In the genomic region with DNA sequence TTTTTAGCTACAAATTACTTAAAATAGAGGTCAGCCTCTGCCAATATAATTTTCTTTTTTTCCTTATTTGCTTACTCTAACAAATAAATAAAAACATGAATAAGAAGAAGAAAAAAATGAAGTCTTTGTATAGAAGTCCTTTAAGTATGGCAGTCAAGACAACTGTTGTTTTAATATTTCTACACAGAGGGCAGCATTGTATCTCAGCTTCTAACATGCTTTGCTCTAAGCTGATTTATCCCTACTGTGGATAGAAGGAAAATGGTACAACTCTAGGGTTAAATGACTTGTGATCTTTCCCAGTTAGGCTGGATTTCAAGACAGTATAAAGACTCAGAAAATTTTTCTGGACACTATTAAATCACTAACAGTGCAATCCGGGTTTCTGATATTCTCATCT, we compare ENCODE assay signal across 19 cellular contexts.
DNase-seq lines count a peak whose midpoint lies in the region; ATAC-seq and TF ChIP-seq lines count a peak whose summit lies in the region.
"Had no signal": no experiment of that assay in that cellular context is flagged by ENCODE, and none has a peak within 500 bp of the region (broad histone marks: within the 10 kb centered on the region; RNA-seq: fewer than 3 reads in every experiment).

No MANE protein-coding gene starts in this region.

- H3K4me3 Mint-ChIP-seq in nephron, result no peak overlapping the region
- H3K4me3 Mint-ChIP-seq: activated naive CD8-positive, alpha-beta T cell; CD4-positive, alpha-beta T cell; natural killer cell treated with Interleukin-12 subunit alpha and Interleukin-12 subunit beta and Interleukin-15 and Interleukin-18, amount 100 ng/mL, for 72 hours had no signal

- H3K9me2 ChIP-seq in MM.1S (replicated peaks; ENCODE audit: insufficient read depth, low read length), result no peaks in the 10 kb centered on the region

- intact Hi-C loops in mucosa of descending colon (cut with DNase I, micrococcal nuclease), result no loop called here

- no peaks in the 10 kb centered on the region for H3K27me3 Mint-ChIP-seq in nephron (ENCODE audit: low read depth)
- H3K27me3 Mint-ChIP-seq: activated naive CD8-positive, alpha-beta T cell; CD4-positive, alpha-beta T cell; natural killer cell treated with Interleukin-12 subunit alpha and Interleukin-12 subunit beta and Interleukin-15 and Interleukin-18, amount 100 ng/mL, for 72 hours had no signal

- peak; percentile 57 for TF ChIP-seq CTCF in MM.1S (IDR thresholded peaks at IDR 0.05; ENCODE audit: low read length)
- TF ChIP-seq CTCF in nephron (IDR thresholded peaks at IDR 0.05; ENCODE audit: unreplicated experiment in 3 of 3), result peak in 2 of 3 experiments; percentile 8 to 20
- TF ChIP-seq CTCF in mucosa of descending colon (IDR thresholded peaks at IDR 0.05), result no peak

- peak overlapping the region; percentile 24; the same call in 1 of the 2 replicates for H3K27ac ChIP-seq in MM.1S (ENCODE audit: low read length)
- H3K27ac ChIP-seq: GM23248, left lung had no signal

- no peak overlapping the region for H3K27ac Mint-ChIP-seq in nephron
- H3K27ac Mint-ChIP-seq: activated naive CD8-positive, alpha-beta T cell; CD4-positive, alpha-beta T cell; natural killer cell treated with Interleukin-12 subunit alpha and Interleukin-12 subunit beta and Interleukin-15 and Interleukin-18, amount 100 ng/mL, for 72 hours had no signal

- no peaks in the 10 kb centered on the region for H3K4me1 Mint-ChIP-seq in nephron

- H3K27me3 ChIP-seq in MM.1S (replicated peaks; ENCODE audit: insufficient read depth, low read length), result no peaks in the 10 kb centered on the region
- H3K27me3 ChIP-seq: left lung had no signal

- H3K36me3 ChIP-seq in MM.1S (replicated peaks; ENCODE audit: insufficient read depth, low read length) (no peaks in the 10 kb centered on the region), mucosa of descending colon (ENCODE audit: low read depth) (no peaks in the 10 kb centered on the region)
- H3K36me3 ChIP-seq: left lung had no signal

- H3K4me2 ChIP-seq in MM.1S (ENCODE audit: low read depth, low read length), result peak overlapping the region; percentile 81

- H3K36me3 Mint-ChIP-seq in nephron (ENCODE audit: low read depth), result no peaks in the 10 kb centered on the region
- H3K36me3 Mint-ChIP-seq: activated naive CD8-positive, alpha-beta T cell; natural killer cell treated with Interleukin-12 subunit alpha and Interleukin-12 subunit beta and Interleukin-15 and Interleukin-18, amount 100 ng/mL, for 72 hours had no signal

- ATAC-seq in GM21447 (IDR thresholded peaks at IDR 0.05; ENCODE audit: unreplicated experiment) (no peak), mucosa of descending colon (no peak)
- ATAC-seq: left lung; natural killer cell treated with Interleukin-12 subunit alpha and Interleukin-12 subunit beta and Interleukin-15 and Interleukin-18, amount 100 ng/mL, for 72 hours; sciatic nerve had no signal

- H3F3A ChIP-seq in MM.1S (ENCODE audit: insufficient read depth, low read length), result no peaks in the 10 kb centered on the region

- H3K9me3 ChIP-seq in MM.1S (replicated peaks; ENCODE audit: insufficient read depth, low read length) (no peaks in the 10 kb centered on the region), mucosa of descending colon (no peaks in the 10 kb centered on the region)
- H3K9me3 ChIP-seq: left lung had no signal

- peak overlapping the region; percentile 46 for H3K4me3 ChIP-seq in MM.1S (ENCODE audit: low read length)
- no peak overlapping the region for H3K4me3 ChIP-seq in mucosa of descending colon
- H3K4me3 ChIP-seq: GM23248, left lung had no signal

- H3K9me3 Mint-ChIP-seq in nephron, result no peaks in the 10 kb centered on the region
- H3K9me3 Mint-ChIP-seq: CD4-positive, alpha-beta T cell; natural killer cell treated with Interleukin-12 subunit alpha and Interleukin-12 subunit beta and Interleukin-15 and Interleukin-18, amount 100 ng/mL, for 72 hours had no signal

- H4K20me1 ChIP-seq in MM.1S (ENCODE audit: insufficient read depth, low read length), result no peaks in the 10 kb centered on the region

- H3K79me2 ChIP-seq in MM.1S (ENCODE audit: low read length), result no peaks in the 10 kb centered on the region

- H3K4me1 ChIP-seq in MM.1S (ENCODE audit: low read length) (0 out of 2 replicates have a peak, but pooled peaks cover 3% of the 10 kb centered on the region), mucosa of descending colon (ENCODE audit: low read depth) (no peaks in the 10 kb centered on the region)
- H3K4me1 ChIP-seq: left lung had no signal

- DNase-seq in EH (ENCODE audit: low read depth) (peak; percentile 1), MM.1S (peak; percentile 61), cerebellar cortex (ENCODE audit: low spot score) (peak; percentile 6), NCI-H2171 treated with DMSO at 0.1 percent for 48 hours (lab: John Stamatoyannopoulos, UW) (no peak), mucosa of descending colon (no peak)
- no peak for DNase-seq in stimulated activated CD4-positive, alpha-beta T cell treated with anti-CD3 and anti-CD28 coated beads, Interleukin-2, amount 100 ng/mL, for 48 hours
- DNase-seq: activated CD4-positive, alpha-beta T cell treated with anti-CD3 and anti-CD28 coated beads for 1 hour; CD4-positive, alpha-beta T cell; GM23248; left lung; NCI-H187 treated with DMSO at 0.1 percent for 48 hours; NCI-H774; stimulated activated naive CD4-positive, alpha-beta T cell treated with Interleukin-2 at 50 U/mL for 16 hours; SW 1271 had no signal

- H3K9ac ChIP-seq in MM.1S (ENCODE audit: low read length), result peak overlapping the region; percentile 16; the same call in 1 of the 2 replicates
- H3K9ac ChIP-seq: GM23248 had no signal

- peak overlapping the region; percentile 55 for H2AFZ ChIP-seq in MM.1S (ENCODE audit: low read length)
- H2AFZ ChIP-seq: GM23248 had no signal

Comparison
In these comparisons a context has a peak if more than half of its experiments do, and no peak if none do; other contexts are left out.
1. DNase-seq: peak in EH (single experiment), MM.1S (single experiment) and cerebellar cortex (single experiment); none in stimulated activated CD4-positive, alpha-beta T cell treated with anti-CD3 and anti-CD28 coated beads, Interleukin-2, amount 100 ng/mL, for 48 hours (0 of 2), NCI-H2171 treated with DMSO at 0.1 percent for 48 hours (single experiment) and mucosa of descending colon (0 of 3).